ENCODE assay signal across 1 cellular context in genomic region chr2:226048625-226049024, GRCh38.
TF ChIP-seq lines count a peak whose summit lies in the region.

No MANE protein-coding gene starts in this region.

TF ChIP-seq in GM23338, 12 proteins besides CTCF, POLR2A, EP300 and RAD21 (continued from another document):
- TF ChIP-seq, protein P1, sequence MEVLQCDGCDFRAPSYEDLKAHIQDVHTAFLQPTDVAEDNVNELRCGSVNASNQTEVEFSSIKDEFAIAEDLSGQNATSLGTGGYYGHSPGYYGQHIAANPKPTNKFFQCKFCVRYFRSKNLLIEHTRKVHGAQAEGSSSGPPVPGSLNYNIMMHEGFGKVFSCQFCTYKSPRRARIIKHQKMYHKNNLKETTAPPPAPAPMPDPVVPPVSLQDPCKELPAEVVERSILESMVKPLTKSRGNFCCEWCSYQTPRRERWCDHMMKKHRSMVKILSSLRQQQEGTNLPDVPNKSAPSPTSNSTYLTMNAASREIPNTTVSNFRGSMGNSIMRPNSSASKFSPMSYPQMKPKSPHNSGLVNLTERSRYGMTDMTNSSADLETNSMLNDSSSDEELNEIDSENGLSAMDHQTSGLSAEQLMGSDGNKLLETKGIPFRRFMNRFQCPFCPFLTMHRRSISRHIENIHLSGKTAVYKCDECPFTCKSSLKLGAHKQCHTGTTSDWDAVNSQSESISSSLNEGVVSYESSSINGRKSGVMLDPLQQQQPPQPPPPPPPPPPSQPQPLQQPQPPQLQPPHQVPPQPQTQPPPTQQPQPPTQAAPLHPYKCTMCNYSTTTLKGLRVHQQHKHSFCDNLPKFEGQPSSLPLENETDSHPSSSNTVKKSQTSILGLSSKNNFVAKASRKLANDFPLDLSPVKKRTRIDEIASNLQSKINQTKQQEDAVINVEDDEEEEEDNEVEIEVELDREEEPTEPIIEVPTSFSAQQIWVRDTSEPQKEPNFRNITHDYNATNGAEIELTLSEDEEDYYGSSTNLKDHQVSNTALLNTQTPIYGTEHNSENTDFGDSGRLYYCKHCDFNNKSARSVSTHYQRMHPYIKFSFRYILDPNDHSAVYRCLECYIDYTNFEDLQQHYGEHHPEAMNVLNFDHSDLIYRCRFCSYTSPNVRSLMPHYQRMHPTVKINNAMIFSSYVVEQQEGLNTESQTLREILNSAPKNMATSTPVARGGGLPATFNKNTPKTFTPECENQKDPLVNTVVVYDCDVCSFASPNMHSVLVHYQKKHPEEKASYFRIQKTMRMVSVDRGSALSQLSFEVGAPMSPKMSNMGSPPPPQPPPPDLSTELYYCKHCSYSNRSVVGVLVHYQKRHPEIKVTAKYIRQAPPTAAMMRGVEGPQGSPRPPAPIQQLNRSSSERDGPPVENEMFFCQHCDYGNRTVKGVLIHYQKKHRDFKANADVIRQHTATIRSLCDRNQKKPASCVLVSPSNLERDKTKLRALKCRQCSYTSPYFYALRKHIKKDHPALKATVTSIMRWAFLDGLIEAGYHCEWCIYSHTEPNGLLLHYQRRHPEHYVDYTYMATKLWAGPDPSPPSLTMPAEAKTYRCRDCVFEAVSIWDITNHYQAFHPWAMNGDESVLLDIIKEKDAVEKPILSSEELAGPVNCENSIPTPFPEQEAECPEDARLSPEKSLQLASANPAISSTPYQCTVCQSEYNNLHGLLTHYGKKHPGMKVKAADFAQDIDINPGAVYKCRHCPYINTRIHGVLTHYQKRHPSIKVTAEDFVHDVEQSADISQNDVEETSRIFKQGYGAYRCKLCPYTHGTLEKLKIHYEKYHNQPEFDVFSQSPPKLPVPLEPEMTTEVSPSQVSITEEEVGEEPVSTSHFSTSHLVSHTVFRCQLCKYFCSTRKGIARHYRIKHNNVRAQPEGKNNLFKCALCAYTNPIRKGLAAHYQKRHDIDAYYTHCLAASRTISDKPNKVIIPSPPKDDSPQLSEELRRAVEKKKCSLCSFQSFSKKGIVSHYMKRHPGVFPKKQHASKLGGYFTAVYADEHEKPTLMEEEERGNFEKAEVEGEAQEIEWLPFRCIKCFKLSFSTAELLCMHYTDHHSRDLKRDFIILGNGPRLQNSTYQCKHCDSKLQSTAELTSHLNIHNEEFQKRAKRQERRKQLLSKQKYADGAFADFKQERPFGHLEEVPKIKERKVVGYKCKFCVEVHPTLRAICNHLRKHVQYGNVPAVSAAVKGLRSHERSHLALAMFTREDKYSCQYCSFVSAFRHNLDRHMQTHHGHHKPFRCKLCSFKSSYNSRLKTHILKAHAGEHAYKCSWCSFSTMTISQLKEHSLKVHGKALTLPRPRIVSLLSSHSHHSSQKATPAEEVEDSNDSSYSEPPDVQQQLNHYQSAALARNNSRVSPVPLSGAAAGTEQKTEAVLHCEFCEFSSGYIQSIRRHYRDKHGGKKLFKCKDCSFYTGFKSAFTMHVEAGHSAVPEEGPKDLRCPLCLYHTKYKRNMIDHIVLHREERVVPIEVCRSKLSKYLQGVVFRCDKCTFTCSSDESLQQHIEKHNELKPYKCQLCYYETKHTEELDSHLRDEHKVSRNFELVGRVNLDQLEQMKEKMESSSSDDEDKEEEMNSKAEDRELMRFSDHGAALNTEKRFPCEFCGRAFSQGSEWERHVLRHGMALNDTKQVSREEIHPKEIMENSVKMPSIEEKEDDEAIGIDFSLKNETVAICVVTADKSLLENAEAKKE (CRISPR knock-in tag; IDR thresholded peaks at IDR 0.05): no peak
- no peak for TF ChIP-seq ETS1 (IDR thresholded peaks at IDR 0.05)
- TF ChIP-seq STAT1 (IDR thresholded peaks at IDR 0.05; ENCODE audit: unreplicated experiment): no peak
- TF ChIP-seq ZNF331 (CRISPR knock-in tag; IDR thresholded peaks at IDR 0.05; ENCODE audit: low read depth): no peak
- no peak for TF ChIP-seq ZNF114 (CRISPR knock-in tag; IDR thresholded peaks at IDR 0.05)
- no peak for TF ChIP-seq JUNB (IDR thresholded peaks at IDR 0.05; ENCODE audit: unreplicated experiment)
- TF ChIP-seq NANOG (IDR thresholded peaks at IDR 0.05; ENCODE audit: borderline replicate concordance): no peak
- no peak for TF ChIP-seq EZH2phosphoT487 (IDR thresholded peaks at IDR 0.05; ENCODE audit: unreplicated experiment)
- no peak for TF ChIP-seq POLR2AphosphoS5 (IDR thresholded peaks at IDR 0.05; ENCODE audit: low read depth)
